In genomic region chrX:103883533-103883932, GRCh38 we compare ENCODE assay signal across 22 cellular contexts. TPM values are rescaled to one million over a fixed set of nuclear protein-coding genes. Genes with fewer than 3 reads are reported as not detected.
DNase-seq lines count a peak whose midpoint lies in the region; FAIRE-seq and TF ChIP-seq lines count a peak whose summit lies in the region.
"Had no signal": no experiment of that assay in that cellular context is flagged by ENCODE, and none has a peak within 500 bp of the region (broad histone marks: within the 10 kb centered on the region; RNA-seq: fewer than 3 reads in every experiment).

No MANE protein-coding gene starts in this region.

- FAIRE-seq in astrocyte (lab: Jason Lieb, UNC): peak; percentile 88
- FAIRE-seq: HTR-8/SVneo had no signal

- H3K36me3 Mint-ChIP-seq in astrocyte (ENCODE audit: low read depth, unreplicated experiment): no peaks in the 10 kb centered on the region
- H3K36me3 Mint-ChIP-seq in nephron (ENCODE audit: low read depth): peaks cover 11% of the 10 kb centered on the region
- H3K36me3 Mint-ChIP-seq: CD14-positive monocyte; CD4-positive, alpha-beta memory T cell had no signal

- H3K27me3 ChIP-seq in astrocyte (ENCODE audit: insufficient read depth, low read length): no peaks in the 10 kb centered on the region
- H3K27me3 ChIP-seq: BLaER1 had no signal

- no peaks in the 10 kb centered on the region for H3K9me3 Mint-ChIP-seq in astrocyte (ENCODE audit: unreplicated experiment)
- H3K9me3 Mint-ChIP-seq in nephron: peaks cover 23% of the 10 kb centered on the region

- H3K36me3 ChIP-seq in astrocyte (ENCODE audit: insufficient read depth, low read length): no peaks in the 10 kb centered on the region
- H3K36me3 ChIP-seq: BLaER1 had no signal

- no peaks in the 10 kb centered on the region for H4K20me1 ChIP-seq in astrocyte (ENCODE audit: insufficient read depth, low read length)
- H4K20me1 ChIP-seq: BLaER1 had no signal

- TF ChIP-seq CTCF in astrocyte (IDR thresholded peaks at IDR 0.05; ENCODE audit: insufficient read depth, low read depth, low read length) (no peak), fibroblast of the aortic adventitia (IDR thresholded peaks at IDR 0.05; ENCODE audit: insufficient read depth, low read length) (no peak), nephron (IDR thresholded peaks at IDR 0.05; ENCODE audit: unreplicated experiment in 3 of 3) (no peak)

- H3K4me3 ChIP-seq in astrocyte (ENCODE audit: insufficient read depth, low read depth, low read length): no peak overlapping the region
- no peak overlapping the region for H3K4me3 ChIP-seq in fibroblast of the aortic adventitia (ENCODE audit: low read depth, low read length)
- H3K4me3 ChIP-seq: A549, BLaER1 had no signal

- DNase-seq in Caki2 (ENCODE audit: low read depth): peak; percentile 2
- DNase-seq in astrocyte (ENCODE audit: low read depth): no peak
- DNase-seq in fibroblast of the aortic adventitia (ENCODE audit: low read depth): peak; percentile 60
- DNase-seq in GM19240 (ENCODE audit: insufficient read length, low spot score): no peak
- DNase-seq in stimulated activated naive CD4-positive, alpha-beta T cell treated with Interleukin-2 at 50 U/mL for 16 hours (lab: John Stamatoyannopoulos, UW): no peak
- no peak for DNase-seq in activated T-cell treated with anti-CD3 and anti-CD28 coated beads, Interleukin-2, amount 50 U/mL, for 1 hour
- DNase-seq in NCI-H82 (lab: John Stamatoyannopoulos, UW): no peak
- DNase-seq: CD4-positive, alpha-beta memory T cell; DMS 273 treated with DMSO at 0.1 percent for 48 hours; DMS53; DND-41; EL; GOT3; H7; IMR-90 had no signal

- H3K27me3 Mint-ChIP-seq in astrocyte (ENCODE audit: low read depth, unreplicated experiment): no peaks in the 10 kb centered on the region
- no peaks in the 10 kb centered on the region for H3K27me3 Mint-ChIP-seq in nephron (ENCODE audit: low read depth)
- H3K27me3 Mint-ChIP-seq: CD4-positive, alpha-beta memory T cell had no signal

- no peak overlapping the region for H3K27ac ChIP-seq in astrocyte (ENCODE audit: low read depth, low read length)
- H3K27ac ChIP-seq: 22Rv1, A549, BLaER1 had no signal

- no peaks in the 10 kb centered on the region for H3K9me3 ChIP-seq in astrocyte (ENCODE audit: insufficient read depth, low read depth, low read length)
- H3K9me3 ChIP-seq: A549 had no signal

- in situ Hi-C loops in Caki2 (cut with HindIII; ENCODE audit: low pct_unique_long_range_greater_than_20kb, low sequenced_read_pairs): no loop called here

- no peaks in the 10 kb centered on the region for H3K79me2 ChIP-seq in astrocyte (ENCODE audit: insufficient read depth, low read length)

- H3K4me1 ChIP-seq in astrocyte (ENCODE audit: insufficient read depth, low read length): peaks cover 12% of the 10 kb centered on the region
- H3K4me1 ChIP-seq: A549 had no signal

- H3K4me2 ChIP-seq in astrocyte (ENCODE audit: low read length): no peak overlapping the region
- H3K4me2 ChIP-seq: A549, BLaER1 had no signal

- H3K27ac Mint-ChIP-seq in astrocyte (ENCODE audit: unreplicated experiment) (no peak overlapping the region), nephron (peak overlapping the region in 2 of 3 experiments; percentile 35 to 60)
- H3K27ac Mint-ChIP-seq: CD14-positive monocyte; CD4-positive, alpha-beta memory T cell had no signal

- no peak overlapping the region for H3K9ac ChIP-seq in astrocyte (ENCODE audit: low read length)
- H3K9ac ChIP-seq: BLaER1 had no signal

- H3K4me1 Mint-ChIP-seq in astrocyte (ENCODE audit: low read depth, unreplicated experiment): peaks cover 10% of the 10 kb centered on the region
- no peaks in the 10 kb centered on the region for H3K4me1 Mint-ChIP-seq in nephron
- H3K4me1 Mint-ChIP-seq: CD14-positive monocyte; CD4-positive, alpha-beta memory T cell had no signal

- no peak overlapping the region for H2AFZ ChIP-seq in astrocyte (ENCODE audit: low read depth, low read length)

- H3K4me3 Mint-ChIP-seq in astrocyte (ENCODE audit: unreplicated experiment) (no peak overlapping the region), nephron (no peak overlapping the region)
- H3K4me3 Mint-ChIP-seq: CD14-positive monocyte; CD4-positive, alpha-beta memory T cell had no signal

RNA-seq across cellular contexts. Expression of gene RAB9B, which starts 51.5 kb away (rescaled TPM):
- 2.7 TPM in 1 of 2 replicates, not detected in the other for total RNA-seq in Caki2 (2014; rRNA removed; shearing (Covaris generic); ENCODE audit: low replicate concordance)
- total RNA-seq in astrocyte (1.7 and 2.2 TPM in 2 replicates), fibroblast of the aortic adventitia (ENCODE audit: low replicate concordance) (1.9 and 2.6 TPM in 2 replicates)
- total RNA-seq: G401 had no signal

Comparison
In these comparisons a context has a peak if more than half of its experiments do, and no peak if none do; other contexts are left out.
1. DNase-seq: peak in Caki2 (single experiment) and fibroblast of the aortic adventitia (single experiment); none in astrocyte (single experiment), GM19240 (single experiment), stimulated activated naive CD4-positive, alpha-beta T cell treated with Interleukin-2 at 50 U/mL for 16 hours (single experiment), activated T-cell treated with anti-CD3 and anti-CD28 coated beads, Interleukin-2, amount 50 U/mL, for 1 hour (single experiment) and NCI-H82 (single experiment).